8 cellular contexts compared by ENCODE assay signal in genomic region chr3:100402150-100402706, GRCh38. TPM values are rescaled to one million over a fixed set of nuclear protein-coding genes. Genes with fewer than 3 reads are reported as not detected.
DNase-seq lines count a peak whose midpoint lies in the region; ATAC-seq and TF ChIP-seq lines count a peak whose summit lies in the region.

No MANE protein-coding gene starts in this region.

- no peak for TF ChIP-seq CTCF in cardiac muscle cell (IDR thresholded peaks at IDR 0.05; ENCODE audit: low read depth, low read length)
- TF ChIP-seq CTCF in body of pancreas (IDR thresholded peaks at IDR 0.05), result no peak
- TF ChIP-seq CTCF in liver (IDR thresholded peaks at IDR 0.05; ENCODE audit: low read depth, low read length, missing input control), result no peak
- no peak for TF ChIP-seq CTCF in upper lobe of left lung (IDR thresholded peaks at IDR 0.05)

- no peak for TF ChIP-seq RAD21 in liver (IDR thresholded peaks at IDR 0.05)

- peak overlapping the region; percentile 79 to 93 for H3K9ac ChIP-seq in liver (ENCODE audit: low read depth in 1 of 2, low read length in 2 of 2)

- H3K9me3 ChIP-seq in cardiac muscle cell (ENCODE audit: low read depth) (no peaks in the 10 kb centered on the region), body of pancreas (no peaks in the 10 kb centered on the region), liver (ENCODE audit: control insufficient read depth in 4 of 4, low read length in 3 of 4) (no peaks in the 10 kb centered on the region), upper lobe of left lung (peaks cover 0 to 2% (median 0%) of the 10 kb centered on the region in 4 donors)

- DNase-seq in cardiac muscle cell (ENCODE audit: low read depth in 1 of 2, low spot score in 1 of 2) (peak; percentile 51 to 70), left cardiac atrium (no peak), NCI-H460 (ENCODE audit: extremely low read depth, low read depth) (peak; percentile 28), body of pancreas (no peak), upper lobe of left lung (no peak)

- WGBS in body of pancreas, 2 donors, result 0 to 1% methylated on average over 3 of the region's 3 CpGs
- 2% methylated on average over 3 of the region's 3 CpGs for WGBS in liver
- 2 to 7% methylated on average over 3 of the region's 3 CpGs for WGBS in upper lobe of left lung, 2 donors

- intact Hi-C loops in left cardiac atrium (cut with DNase I) (loop anchor here in 1 of 2 donors (5.0 kb wide), 1 partner anchor 90 kb away; the partner anchor contains the start of gene TMEM45A), body of pancreas (cut with DNase I) (no loop called here)

- TF ChIP-seq POLR2A in body of pancreas (IDR thresholded peaks at IDR 0.05) (no peak), upper lobe of left lung (IDR thresholded peaks at IDR 0.05) (no peak)

- TF ChIP-seq EP300 in upper lobe of left lung (IDR thresholded peaks at IDR 0.05), result no peak

- no peaks in the 10 kb centered on the region for H3K27me3 ChIP-seq in cardiac muscle cell
- H3K27me3 ChIP-seq in body of pancreas, result no peaks in the 10 kb centered on the region
- H3K27me3 ChIP-seq in liver (ENCODE audit: control insufficient read depth in 4 of 4, insufficient read depth in 4 of 4, low read length in 3 of 4), result no peaks in the 10 kb centered on the region
- no peaks in the 10 kb centered on the region for H3K27me3 ChIP-seq in upper lobe of left lung

- H3K4me1 ChIP-seq in cardiac muscle cell (ENCODE audit: low read depth) (peaks cover 19% of the 10 kb centered on the region), body of pancreas (peaks cover 37% of the 10 kb centered on the region), liver (ENCODE audit: control insufficient read depth in 4 of 4, insufficient read depth in 4 of 4, low read length in 3 of 4) (peaks cover 4 to 31% (median 23%) of the 10 kb centered on the region in 4 donors), upper lobe of left lung (peaks cover 25 to 39% (median 31%) of the 10 kb centered on the region in 4 donors)

- ATAC-seq in left cardiac atrium, result no peak
- ATAC-seq in body of pancreas, result no peak
- no peak for ATAC-seq in upper lobe of left lung (ENCODE audit: low FRiP score in 2 of 2)
- ATAC-seq in HG03097 (IDR thresholded peaks at IDR 0.05; ENCODE audit: low FRiP score, unreplicated experiment), result no peak
- no peak for ATAC-seq in activated CD4-positive, CD25-positive, alpha-beta regulatory T cell treated with anti-CD3 and anti-CD28 coated beads, Interleukin-2, amount 50 U/mL, for 24 hours

- H3K27ac ChIP-seq in cardiac muscle cell (peak overlapping the region; percentile 97), body of pancreas (peak overlapping the region in 3 of 4 donors; percentile 70 to 91 (median 88)), liver (ENCODE audit: low read depth in 1 of 2, low read length in 2 of 2) (peak overlapping the region; percentile 78 to 93), upper lobe of left lung (peak overlapping the region; percentile 86 to 93 (median 90))

- H3K36me3 ChIP-seq in cardiac muscle cell (no peaks in the 10 kb centered on the region), body of pancreas (replicated peaks in 1 of 2; ENCODE audit: insufficient read depth in 1 of 2, low read depth in 2 of 2) (no peaks in the 10 kb centered on the region), liver (ENCODE audit: control insufficient read depth in 4 of 4, insufficient read depth in 3 of 4, low read depth in 1 of 4, low read length in 3 of 4) (no peaks in the 10 kb centered on the region), upper lobe of left lung (no peaks in the 10 kb centered on the region)

- H3K4me3 ChIP-seq in cardiac muscle cell, result peak overlapping the region; percentile 94
- H3K4me3 ChIP-seq in body of pancreas, result peak overlapping the region; percentile 87 to 90
- H3K4me3 ChIP-seq in liver (ENCODE audit: low read depth in 1 of 3, low read length in 3 of 3), result peak overlapping the region; percentile 78 to 94 (median 83)
- peak overlapping the region; percentile 79 to 84 (median 82) for H3K4me3 ChIP-seq in upper lobe of left lung

TF ChIP-seq in liver, 16 proteins besides CTCF, POLR2A, EP300 and RAD21:
- TF ChIP-seq RXRA (IDR thresholded peaks at IDR 0.05), result no peak
- no peak for TF ChIP-seq JUND (IDR thresholded peaks at IDR 0.05)
- TF ChIP-seq FOXA2 (IDR thresholded peaks at IDR 0.05), result no peak
- TF ChIP-seq HNF4A (conservative IDR thresholded peaks at IDR 0.05), result no peak
- no peak for TF ChIP-seq REST (IDR thresholded peaks at IDR 0.05)
- no peak for TF ChIP-seq GABPA (IDR thresholded peaks at IDR 0.05 in 1 of 2, conservative IDR thresholded peaks at IDR 0.05 in 1 of 2)
- TF ChIP-seq, protein P1, sequence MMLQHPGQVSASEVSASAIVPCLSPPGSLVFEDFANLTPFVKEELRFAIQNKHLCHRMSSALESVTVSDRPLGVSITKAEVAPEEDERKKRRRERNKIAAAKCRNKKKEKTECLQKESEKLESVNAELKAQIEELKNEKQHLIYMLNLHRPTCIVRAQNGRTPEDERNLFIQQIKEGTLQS (IDR thresholded peaks at IDR 0.05), result no peak
- no peak for TF ChIP-seq YY1 (IDR thresholded peaks at IDR 0.05)
- TF ChIP-seq MAX (IDR thresholded peaks at IDR 0.05), result no peak
- TF ChIP-seq, protein P2, sequence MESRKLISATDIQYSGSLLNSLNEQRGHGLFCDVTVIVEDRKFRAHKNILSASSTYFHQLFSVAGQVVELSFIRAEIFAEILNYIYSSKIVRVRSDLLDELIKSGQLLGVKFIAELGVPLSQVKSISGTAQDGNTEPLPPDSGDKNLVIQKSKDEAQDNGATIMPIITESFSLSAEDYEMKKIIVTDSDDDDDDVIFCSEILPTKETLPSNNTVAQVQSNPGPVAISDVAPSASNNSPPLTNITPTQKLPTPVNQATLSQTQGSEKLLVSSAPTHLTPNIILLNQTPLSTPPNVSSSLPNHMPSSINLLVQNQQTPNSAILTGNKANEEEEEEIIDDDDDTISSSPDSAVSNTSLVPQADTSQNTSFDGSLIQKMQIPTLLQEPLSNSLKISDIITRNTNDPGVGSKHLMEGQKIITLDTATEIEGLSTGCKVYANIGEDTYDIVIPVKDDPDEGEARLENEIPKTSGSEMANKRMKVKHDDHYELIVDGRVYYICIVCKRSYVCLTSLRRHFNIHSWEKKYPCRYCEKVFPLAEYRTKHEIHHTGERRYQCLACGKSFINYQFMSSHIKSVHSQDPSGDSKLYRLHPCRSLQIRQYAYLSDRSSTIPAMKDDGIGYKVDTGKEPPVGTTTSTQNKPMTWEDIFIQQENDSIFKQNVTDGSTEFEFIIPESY (IDR thresholded peaks at IDR 0.05), result no peak
- TF ChIP-seq TAF1 (conservative IDR thresholded peaks at IDR 0.05), result no peak
- no peak for TF ChIP-seq HNF4G (IDR thresholded peaks at IDR 0.05)

RNA-seq across cellular contexts. Expression of gene LNP1, which starts 0.9 kb away (rescaled TPM):
- total RNA-seq in cardiac muscle cell (22.7 and 23.1 TPM in 2 replicates), left cardiac atrium (1 to 10 TPM; 2.8 to 3.1 TPM), body of pancreas (1 to 10 TPM; 4.6 to 6.2 TPM), liver (1 to 10 TPM; 1.9 to 4.7 TPM), upper lobe of left lung (1 to 10 TPM; 1.4 to 5.2 (median 2.1) TPM)
- polyA plus RNA-seq in cardiac muscle cell (18.3 and 20.8 TPM in 2 replicates), liver (1 to 10 TPM; 1.1 to 1.2 TPM)
- total RNA-seq in NCI-H460 (2014; rRNA removed; shearing (Covaris generic)), result 3.1 TPM in 2 replicates
- 1.2 and 1.6 TPM in 2 replicates for polyA plus RNA-seq in NCI-H460 (2014; cell fraction: nucleus; rRNA removed)

RNA-seq across cellular contexts. Expression of gene TOMM70, which starts 1.3 kb away (rescaled TPM):
- total RNA-seq in cardiac muscle cell, result 43.5 and 46.5 TPM in 2 replicates
- 34.3 and 45.1 TPM in 2 replicates for polyA plus RNA-seq in cardiac muscle cell
- total RNA-seq in left cardiac atrium, result 10 to 100 TPM; 50.0 to 53.4 TPM
- 63.0 and 68.7 TPM in 2 replicates for total RNA-seq in NCI-H460 (2014; rRNA removed; shearing (Covaris generic))
- 39.5 and 47.0 TPM in 2 replicates for polyA plus RNA-seq in NCI-H460 (2014; cell fraction: nucleus; rRNA removed)
- total RNA-seq in body of pancreas, result 10 to 100 TPM; 17.1 to 25.9 TPM
- 10 to 100 TPM; 39.5 to 55.8 TPM for total RNA-seq in liver
- 10 to 100 TPM; 16.7 to 25.7 TPM for polyA plus RNA-seq in liver
- total RNA-seq in upper lobe of left lung, result 10 to 100 TPM; 14.1 to 38.4 (median 30.2) TPM

Comparison
In these comparisons a context has a peak if more than half of its experiments do, and no peak if none do; other contexts are left out.
1. DNase-seq: peak in cardiac muscle cell (2 of 2) and NCI-H460 (single experiment); none in left cardiac atrium (single experiment), body of pancreas (0 of 4) and upper lobe of left lung (0 of 2).
2. Peak in every context shown above with its lines, with median percentiles within 50 percentile points of each other: H3K27ac ChIP-seq and H3K4me3 ChIP-seq.